Comparison of ENCODE assay signal across 15 cellular contexts in the genomic region with DNA sequence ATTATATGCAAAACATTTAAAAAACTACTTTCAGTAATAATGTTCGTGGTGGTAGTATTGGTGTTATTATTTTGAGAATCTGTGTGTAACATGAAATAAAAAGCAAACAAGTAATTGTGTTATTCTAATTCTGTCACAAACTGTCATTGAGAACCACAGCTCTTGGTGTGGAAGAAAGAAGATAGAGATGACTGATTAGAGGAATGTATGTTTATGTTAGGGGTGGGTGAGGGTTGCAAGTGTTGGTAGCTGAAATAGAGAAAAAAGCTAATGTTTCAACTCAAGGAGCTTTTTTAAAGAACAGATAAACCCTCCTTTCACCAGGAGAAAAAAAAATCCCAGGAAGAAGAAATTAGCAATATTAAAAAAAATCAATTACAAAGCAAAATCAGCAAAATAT. TPM values are rescaled to one million over a fixed set of nuclear protein-coding genes. Genes with fewer than 3 reads are reported as not detected.
DNase-seq lines count a peak whose midpoint lies in the region; ATAC-seq, FAIRE-seq and TF ChIP-seq lines count a peak whose summit lies in the region.
"Had no signal": no experiment of that assay in that cellular context is flagged by ENCODE, and none has a peak within 500 bp of the region (broad histone marks: within the 10 kb centered on the region; RNA-seq: fewer than 3 reads in every experiment).

No MANE protein-coding gene starts in this region.

- SMC1A ChIA-PET in GM12878 (lab: Charles Lee; ENCODE audit: uncharacterized antibody, unreplicated experiment) = interaction anchor here (0.7 to 1.6 kb wide), 3 partner anchors 9 to 33 kb away, joined by 3 to 8 read pairs (median 4); no protein-coding TSS in a partner anchor

- H3K27me3 Mint-ChIP-seq in CD4-positive, CD25-positive, alpha-beta regulatory T cell = no peaks in the 10 kb centered on the region
- H3K27me3 Mint-ChIP-seq in nephron progenitor cell (ENCODE audit: low read depth, poor library complexity) = no peaks in the 10 kb centered on the region

- CTCF ChIA-PET in HEK293 (lab: Yijun Ruan, JAX) = no interaction called here
- CTCF ChIA-PET in GM12878 (lab: Yijun Ruan, JAX) = no interaction called here

- POLR2A ChIA-PET in HEK293 (lab: Yijun Ruan, JAX) = no interaction called here
- POLR2A ChIA-PET in GM12878 (lab: Charles Lee) = no interaction called here

- TF ChIP-seq CTCF in HEK293 (tag by site-specific recombination; IDR thresholded peaks at IDR 0.05) = no peak
- TF ChIP-seq CTCF in GM12878 (IDR thresholded peaks at IDR 0.05 in 2 of 3, conservative IDR thresholded peaks at IDR 0.05 in 1 of 3; ENCODE audit: control insufficient read depth in 2 of 3, extremely low read depth in 1 of 3, insufficient read depth in 1 of 3, low read depth in 3 of 3, low read length in 3 of 3) = no peak
- no peak for TF ChIP-seq CTCF in nephron progenitor cell (IDR thresholded peaks at IDR 0.05)

- no peak overlapping the region for H3K9ac ChIP-seq in GM12878 (ENCODE audit: control insufficient read depth, insufficient read depth, low read length)
- H3K9ac ChIP-seq: BLaER1 had no signal

- intact Hi-C loops in GM12878 (cut with micrococcal nuclease; ENCODE audit: unreplicated experiment) = no loop called here

- H3K4me1 ChIP-seq in CD4-positive, CD25-positive, alpha-beta regulatory T cell (ENCODE audit: control insufficient read depth, insufficient read depth, low read length, poor library complexity, severe bottlenecking) = no peaks in the 10 kb centered on the region
- H3K4me1 ChIP-seq in HEK293 (ENCODE audit: control insufficient read depth, insufficient read depth, low read length) (peaks cover 21% of the 10 kb centered on the region), GM12878 (ENCODE audit: control insufficient read depth, insufficient read depth, low read length) (no peaks in the 10 kb centered on the region)

- no peak overlapping the region for H3K4me3 ChIP-seq in CD4-positive, CD25-positive, alpha-beta regulatory T cell (ENCODE audit: low read depth, low read length)
- H3K4me3 ChIP-seq in HEK293 (ENCODE audit: low read depth, low read length) (no peak overlapping the region), GM12878 (no peak overlapping the region)
- H3K4me3 ChIP-seq: BLaER1, HAP-1 had no signal

- no peak overlapping the region for H3K4me2 ChIP-seq in GM12878 (ENCODE audit: control insufficient read depth, insufficient read depth)
- H3K4me2 ChIP-seq: BLaER1 had no signal

- no TSS peak for BruUV-seq in GM12878 (replicated peaks; lab: Mats Ljungman, UMichigan)

- H3K27ac ChIP-seq in CD4-positive, CD25-positive, alpha-beta regulatory T cell (ENCODE audit: insufficient read depth, low read length, poor library complexity, severe bottlenecking) = no peak overlapping the region
- H3K27ac ChIP-seq in HEK293 (ENCODE audit: extremely low read depth, low read depth, low read length) (no peak overlapping the region), GM12878 (ENCODE audit: control insufficient read depth, insufficient read depth) (no peak overlapping the region)
- H3K27ac ChIP-seq: BLaER1 had no signal

- RAD21 ChIA-PET in GM12878 (lab: Charles Lee; ENCODE audit: unreplicated experiment) = no interaction called here

- peaks cover 4% of the 10 kb centered on the region for H3K36me3 Mint-ChIP-seq in CD4-positive, CD25-positive, alpha-beta regulatory T cell
- H3K36me3 Mint-ChIP-seq in nephron progenitor cell (ENCODE audit: low read depth) = peaks cover 51% of the 10 kb centered on the region

- H3K27ac Mint-ChIP-seq in CD4-positive, CD25-positive, alpha-beta regulatory T cell = peak overlapping the region; percentile 32 to 79 (median 34)
- peak overlapping the region; percentile 74 for H3K27ac Mint-ChIP-seq in nephron progenitor cell
- H3K27ac Mint-ChIP-seq: HFFc6 had no signal

- H4K20me1 ChIP-seq in GM12878 (ENCODE audit: control insufficient read depth, insufficient read depth) = no peaks in the 10 kb centered on the region; the same call in 1 of the 2 replicates

- TF ChIP-seq RAD21 in GM12878 (IDR thresholded peaks at IDR 0.05; ENCODE audit: insufficient read depth, low read depth, low read length) = no peak

- peaks cover 57% of the 10 kb centered on the region for H3K79me2 ChIP-seq in GM12878 (ENCODE audit: control insufficient read depth, insufficient read depth, low read length)

- H3K36me3 ChIP-seq in CD4-positive, CD25-positive, alpha-beta regulatory T cell (ENCODE audit: control insufficient read depth, insufficient read depth, low read length) = no peaks in the 10 kb centered on the region
- H3K36me3 ChIP-seq in HEK293 (ENCODE audit: control insufficient read depth in 2 of 2, insufficient read depth in 1 of 2, low read length in 2 of 2) = peaks cover 0 to 7% of the 10 kb centered on the region in 2 experiments; a peak in 2 of 3 replicates
- H3K36me3 ChIP-seq in GM12878 (ENCODE audit: control insufficient read depth in 2 of 2, insufficient read depth in 2 of 2, low read length in 1 of 2) = peaks cover 0 to 1% of the 10 kb centered on the region in 2 experiments; a peak in 1 of 4 replicates
- H3K36me3 ChIP-seq: HAP-1 had no signal

- H2AFZ ChIP-seq in GM12878 (ENCODE audit: control insufficient read depth, low read depth, low read length) = no peak overlapping the region

- no peak for TF ChIP-seq EP300 in GM12878 (IDR thresholded peaks at IDR 0.05; ENCODE audit: borderline replicate concordance in 1 of 2, control insufficient read depth in 1 of 2, low read depth in 2 of 2, low read length in 2 of 2)

- DNase-seq in CD4-positive, CD25-positive, alpha-beta regulatory T cell = no peak
- no peak for DNase-seq in GM12878 (ENCODE audit: low read depth, low spot score)
- DNase-seq in nephron progenitor cell = no peak
- DNase-seq in SKM-1 treated with dmso at 0.1 percent for 144 hours (lab: John Stamatoyannopoulos, UW; ENCODE audit: unreplicated experiment) = no peak
- no peak for DNase-seq in H54 (ENCODE audit: insufficient read length, low spot score)
- no peak for DNase-seq in SHP77 (lab: John Stamatoyannopoulos, UW)
- DNase-seq: GOT3, HFFc6 had no signal

- ATAC-seq in CD4-positive, CD25-positive, alpha-beta regulatory T cell (ENCODE audit: low read depth in 2 of 2) = no peak
- peak; percentile 31; the same call in 1 of the 3 replicates for ATAC-seq in GM12878
- no peak for ATAC-seq in GM19023 (IDR thresholded peaks at IDR 0.05; ENCODE audit: unreplicated experiment)
- ATAC-seq: HepG2 had no signal

- 83% methylated on average over 1 of the region's 1 CpG for WGBS in GM12878 (ENCODE audit: insufficient coverage, insufficient replicate concordance, low lambda C conversion rate, missing lambda C conversion rate)

- TF ChIP-seq POLR2A in GM12878 (IDR thresholded peaks at IDR 0.05; ENCODE audit: low read depth, low read length) = no peak
- TF ChIP-seq POLR2A in H54 (IDR thresholded peaks at IDR 0.05; ENCODE audit: low read depth, low read length) = no peak

- H3K4me3 Mint-ChIP-seq in CD4-positive, CD25-positive, alpha-beta regulatory T cell = no peak overlapping the region
- H3K4me3 Mint-ChIP-seq in nephron progenitor cell = no peak overlapping the region
- H3K4me3 Mint-ChIP-seq: HFFc6 had no signal

- no peaks in the 10 kb centered on the region for H3K9me3 ChIP-seq in CD4-positive, CD25-positive, alpha-beta regulatory T cell (ENCODE audit: control insufficient read depth in 2 of 2, low read length in 2 of 2)
- H3K9me3 ChIP-seq in HEK293 (ENCODE audit: control insufficient read depth, insufficient read depth, low read depth, low read length) = no peaks in the 10 kb centered on the region
- peaks cover 1% of the 10 kb centered on the region; the same call in 1 of the 3 replicates for H3K9me3 ChIP-seq in GM12878 (replicated peaks; ENCODE audit: control insufficient read depth, insufficient read depth, low read length)
- H3K9me3 ChIP-seq: HAP-1 had no signal

- H3K9me3 Mint-ChIP-seq in CD4-positive, CD25-positive, alpha-beta regulatory T cell = peaks cover 0 to 2% (median 0%) of the 10 kb centered on the region in 7 donors
- H3K9me3 Mint-ChIP-seq in nephron progenitor cell = peaks cover 39% of the 10 kb centered on the region

- peaks cover 18 to 25% (median 21%) of the 10 kb centered on the region in 4 donors for H3K4me1 Mint-ChIP-seq in CD4-positive, CD25-positive, alpha-beta regulatory T cell
- peaks cover 12% of the 10 kb centered on the region for H3K4me1 Mint-ChIP-seq in nephron progenitor cell

- in situ Hi-C loops in GM12878 (cut with MboI) = no loop called here

- no peaks in the 10 kb centered on the region for H3K27me3 ChIP-seq in CD4-positive, CD25-positive, alpha-beta regulatory T cell (ENCODE audit: control insufficient read depth, insufficient read depth, low read length)
- no peaks in the 10 kb centered on the region for H3K27me3 ChIP-seq in GM12878 (replicated peaks in 1 of 2; ENCODE audit: control insufficient read depth in 2 of 2, insufficient read depth in 2 of 2, low read length in 1 of 2)
- H3K27me3 ChIP-seq: BLaER1 had no signal

- FAIRE-seq in GM12878 (lab: Jason Lieb, UNC) = peak; percentile 47
- FAIRE-seq in H54 (lab: Jason Lieb, UNC) = no peak
- FAIRE-seq: GM12891, HepG2, HTR-8/SVneo had no signal

RNA-seq across cellular contexts. Expression of a gene that starts 18.3 kb away (rescaled TPM):
- total RNA-seq in CD4-positive, CD25-positive, alpha-beta regulatory T cell = 61.6 TPM
- polyA plus RNA-seq in CD4-positive, CD25-positive, alpha-beta regulatory T cell = 10 to 100 TPM; 16.2 to 17.8 (median 17.2) TPM
- total RNA-seq in GM12878 (2013; cell fraction: nucleolus; rRNA removed) = 708 and 711 TPM in 2 replicates
- total RNA-seq in GM12878 (2014; rRNA removed) (65.2 and 76.6 TPM in 2 replicates), GM12878 (2014; rRNA removed; fragmentation: Illumina TruSeq; extraction: Trizol) (84.5 and 87.8 TPM in 2 replicates), GM12878 (2021) (63.2 and 64.6 TPM in 2 replicates)
- polyA plus RNA-seq in GM12878 (2011; ENCODE audit: low read depth) = 39.3 TPM
- polyA plus RNA-seq in GM12878 (2011; rRNA removed) (201 and 337 TPM in 2 replicates), GM12878 (2014; fragmentation: Illumina TruSeq; extraction: Trizol) (75.5 and 92.0 TPM in 2 replicates), GM12878 (2014; fragmentation: Nextera tagmentation; extraction: Ambion mirVana) (10 to 100 TPM; 23.1 to 29.3 TPM), GM12878 (2014; rRNA removed) (51.5 and 61.3 TPM in 2 replicates), GM12878 (2016; fragmentation: Nextera tagmentation; extraction: Ambion mirVana) (10 to 100 TPM; 57.6 to 64.7 TPM)
- 87.0 and 116 TPM in 2 replicates for polyA plus RNA-seq in GM12878 (2011; cell fraction: cytosol; rRNA removed)
- polyA plus RNA-seq in GM12878 (2011; cell fraction: nucleus; rRNA removed) = 234 and 366 TPM in 2 replicates
- polyA plus RNA-seq in GM12878 (2012) = 60.5 and 79.0 TPM in 2 replicates
- polyA minus RNA-seq in GM12878 (2011; rRNA and poly(A)+ RNA removed) = 162 and 255 TPM in 2 replicates
- polyA minus RNA-seq in GM12878 (2011; cell fraction: cytosol; rRNA and poly(A)+ RNA removed) = 60.6 and 67.1 TPM in 2 replicates
- 159 and 161 TPM in 2 replicates for polyA minus RNA-seq in GM12878 (2011; cell fraction: nucleus; rRNA and poly(A)+ RNA removed)

RNA-seq across cellular contexts. Expression of a gene that starts 58.3 kb away (rescaled TPM):
- total RNA-seq in CD4-positive, CD25-positive, alpha-beta regulatory T cell = 15.9 TPM
- polyA plus RNA-seq in CD4-positive, CD25-positive, alpha-beta regulatory T cell = 10 to 100 TPM; 16.2 to 20.6 (median 17.8) TPM
- 36.2 and 38.9 TPM in 2 replicates for total RNA-seq in GM12878 (2013; cell fraction: nucleolus; rRNA removed)
- 29.6 and 33.9 TPM in 2 replicates for total RNA-seq in GM12878 (2014; rRNA removed)
- total RNA-seq in GM12878 (2014; rRNA removed; fragmentation: Illumina TruSeq; extraction: Trizol) = 28.0 and 31.3 TPM in 2 replicates
- total RNA-seq in GM12878 (2021) = 20.2 and 20.9 TPM in 2 replicates
- polyA plus RNA-seq in GM12878 (2011; ENCODE audit: low read depth) = 9.0 TPM
- polyA plus RNA-seq in GM12878 (2011; rRNA removed) = 29.4 and 46.4 TPM in 2 replicates
- 18.4 and 25.6 TPM in 2 replicates for polyA plus RNA-seq in GM12878 (2011; cell fraction: cytosol; rRNA removed)
- 21.5 and 21.8 TPM in 2 replicates for polyA plus RNA-seq in GM12878 (2011; cell fraction: nucleus; rRNA removed)
- 15.2 TPM in 2 replicates for polyA plus RNA-seq in GM12878 (2012)
- polyA plus RNA-seq in GM12878 (2014; fragmentation: Illumina TruSeq; extraction: Trizol) = 22.1 and 24.8 TPM in 2 replicates
- 10 to 100 TPM; 13.4 to 20.0 TPM for polyA plus RNA-seq in GM12878 (2014; fragmentation: Nextera tagmentation; extraction: Ambion mirVana)
- polyA plus RNA-seq in GM12878 (2014; rRNA removed) = 27.5 and 29.7 TPM in 2 replicates
- 10 to 100 TPM; 41.6 to 46.7 TPM for polyA plus RNA-seq in GM12878 (2016; fragmentation: Nextera tagmentation; extraction: Ambion mirVana)
- polyA minus RNA-seq in GM12878 (2011; rRNA and poly(A)+ RNA removed) = 14.9 and 19.2 TPM in 2 replicates
- polyA minus RNA-seq in GM12878 (2011; cell fraction: cytosol; rRNA and poly(A)+ RNA removed) = 10.1 and 11.0 TPM in 2 replicates
- polyA minus RNA-seq in GM12878 (2011; cell fraction: nucleus; rRNA and poly(A)+ RNA removed) = 18.5 and 36.4 TPM in 2 replicates
